In genomic region chr11:91998466-91998865, GRCh38 we compare ENCODE assay signal across 17 cellular contexts.
"Had no signal": no experiment of that assay in that cellular context is flagged by ENCODE, and none has a peak within 500 bp of the region (broad histone marks: within the 10 kb centered on the region; RNA-seq: fewer than 3 reads in every experiment).

No MANE protein-coding gene starts in this region.

- H3K27me3 ChIP-seq: ascending aorta, foreskin keratinocyte, left lung, spleen, tibial artery, uterus had no signal

- DNase-seq: activated B cell treated with CpG ODN at 0.5 μM for 24 hours; activated CD4-positive, alpha-beta T cell treated with anti-CD3 and anti-CD28 coated beads, Interleukin-2, amount 10 ng/mL, durations not matched to agents 24 days and 14 days; activated CD8-positive, alpha-beta memory T cell treated with anti-CD3 and anti-CD28 coated beads for 24 hours; activated naive CD4-positive, alpha-beta T cell treated with Interleukin-2 at 50 U/mL for 16 hours; activated naive CD8-positive, alpha-beta T cell treated with anti-CD3 and anti-CD28 coated beads, Interleukin-2, amount 50 U/mL, for 24 hours; foreskin keratinocyte; head of caudate nucleus; left lung; natural killer cell; posterior cingulate gyrus; right cardiac atrium; spleen; stimulated activated CD4-positive, alpha-beta T cell treated with anti-CD3 and anti-CD28 coated beads, Interleukin-1b, Interleukin-23, amount 100 ng/mL, for 48 hours; tibial artery; uterus had no signal

- H3K27ac ChIP-seq: ascending aorta, foreskin keratinocyte, left lung, spleen, tibial artery, uterus had no signal

- H3K4me3 ChIP-seq: ascending aorta, left lung, spleen, tibial artery, uterus had no signal

- ATAC-seq: activated naive CD8-positive, alpha-beta T cell treated with anti-CD3 and anti-CD28 coated beads, Interleukin-2, amount 50 U/mL, for 24 hours; foreskin keratinocyte; left lung; natural killer cell; right cardiac atrium; stimulated activated memory B cell treated with anti-CD40 and anti-IgM and Interleukin-4, amounts not matched to agents 10 μg/mL and 1 μg/mL and 100 μg/mL, for 72 hours had no signal

- H3K4me1 ChIP-seq: ascending aorta, foreskin keratinocyte, left lung, spleen, tibial artery, uterus had no signal

- H3K9me3 ChIP-seq: ascending aorta, left lung, spleen, tibial artery, uterus had no signal

- H3K36me3 ChIP-seq: ascending aorta, left lung, spleen, tibial artery, uterus had no signal
